Comparison of ENCODE assay signal across 8 cellular contexts in the genomic region with DNA sequence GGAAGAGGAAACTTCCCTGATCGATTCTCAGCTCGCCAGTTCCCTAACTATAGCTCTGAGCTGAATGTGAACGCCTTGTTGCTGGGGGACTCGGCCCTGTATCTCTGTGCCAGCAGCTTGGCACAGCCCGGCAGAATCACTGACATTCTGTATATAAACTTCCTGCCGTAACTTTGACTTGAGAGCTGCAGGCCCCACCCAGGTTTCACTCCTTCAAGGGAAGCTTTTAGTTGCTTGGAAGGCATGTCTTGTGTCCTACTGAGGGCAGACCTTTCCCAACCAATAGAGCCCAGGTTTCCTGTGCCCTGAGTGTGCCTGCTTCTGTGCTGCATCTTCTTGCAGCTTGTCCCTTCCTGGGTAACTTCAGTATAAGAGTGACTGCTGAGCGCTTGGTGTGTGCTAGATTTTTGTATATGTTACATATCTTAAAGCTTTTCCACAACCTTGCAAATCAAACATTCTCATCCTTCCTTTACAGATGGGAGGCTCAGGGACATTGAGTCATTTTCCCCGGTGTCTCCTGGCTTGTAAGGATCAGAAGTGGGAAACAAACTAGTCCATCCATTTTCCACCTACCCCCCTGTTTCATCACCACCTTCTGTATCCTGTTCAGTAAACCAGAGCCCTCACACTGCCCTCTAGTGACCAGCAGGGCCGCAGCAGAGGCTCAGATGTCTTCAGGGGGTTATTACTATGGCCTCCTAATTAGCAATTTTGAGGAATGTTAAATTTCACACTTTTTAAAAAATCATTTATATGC.
DNase-seq lines count a peak whose midpoint lies in the region; ATAC-seq and TF ChIP-seq lines count a peak whose summit lies in the region.

No MANE protein-coding gene starts in this region.

- no peaks in the 10 kb centered on the region for H3K4me1 ChIP-seq in Karpas-422 (ENCODE audit: low read length)
- no peaks in the 10 kb centered on the region for H3K4me1 ChIP-seq in colonic mucosa
- no peaks in the 10 kb centered on the region for H3K4me1 ChIP-seq in mesendoderm (ENCODE audit: control insufficient read depth, low read depth, low read length)
- no peaks in the 10 kb centered on the region for H3K4me1 ChIP-seq in tibial artery

- H3K27ac ChIP-seq in Karpas-422 (ENCODE audit: low read length) (no peak overlapping the region), colonic mucosa (no peak overlapping the region), mesendoderm (ENCODE audit: low read depth, low read length) (no peak overlapping the region), tibial artery (no peak overlapping the region)

- no peak overlapping the region for H2BK120ac ChIP-seq in mesendoderm (ENCODE audit: low read depth, low read length)

- H3K23ac ChIP-seq in mesendoderm (ENCODE audit: low read length), result no peak overlapping the region

- no peak overlapping the region for H3K4ac ChIP-seq in mesendoderm (ENCODE audit: low read depth, low read length)

- H3K79me2 ChIP-seq in Karpas-422 (ENCODE audit: low read length), result no peaks in the 10 kb centered on the region
- no peaks in the 10 kb centered on the region for H3K79me2 ChIP-seq in mesendoderm (ENCODE audit: control insufficient read depth, insufficient read depth, low read length)

- H3K9me3 ChIP-seq in Karpas-422 (ENCODE audit: low read length) (no peaks in the 10 kb centered on the region), colonic mucosa (no peaks in the 10 kb centered on the region), tibial artery (no peaks in the 10 kb centered on the region)

- no peaks in the 10 kb centered on the region for H3K79me1 ChIP-seq in mesendoderm (ENCODE audit: low read length)

- no peak overlapping the region for H4K8ac ChIP-seq in mesendoderm (ENCODE audit: low read depth, low read length)

- no peak overlapping the region for H2AFZ ChIP-seq in Karpas-422 (ENCODE audit: low read length)

- no peaks in the 10 kb centered on the region for H4K20me1 ChIP-seq in Karpas-422 (ENCODE audit: insufficient read depth, low read depth, low read length)

- no peak overlapping the region for H3K18ac ChIP-seq in mesendoderm (ENCODE audit: low read length)

- no peak overlapping the region for H4K5ac ChIP-seq in mesendoderm (ENCODE audit: low read length)

- TF ChIP-seq CTCF in colonic mucosa (IDR thresholded peaks at IDR 0.05) (peak; percentile 57), tibial artery (IDR thresholded peaks at IDR 0.05) (peak; percentile 14 to 34)

- no peak overlapping the region for H2AK5ac ChIP-seq in mesendoderm (ENCODE audit: low read length)

- no peak overlapping the region for H2BK5ac ChIP-seq in mesendoderm (ENCODE audit: low read length)

- H3K4me3 ChIP-seq in Karpas-422 (ENCODE audit: low read length), result no peak overlapping the region
- H3K4me3 ChIP-seq in colonic mucosa, result no peak overlapping the region
- H3K4me3 ChIP-seq in mesendoderm (ENCODE audit: low read length), result no peak overlapping the region
- no peak overlapping the region for H3K4me3 ChIP-seq in tibial artery

- intact Hi-C loops in colonic mucosa (cut with DNase I), result no loop called here
- intact Hi-C loops in tibial artery (cut with DNase I; ENCODE audit: low total_unique reads), result no loop called here

- WGBS in mesendoderm (ENCODE audit: extremely low coverage, insufficient coverage, low lambda C conversion rate), result no CpG with 5 or more reads among the region's 9 CpGs

- H3K27me3 ChIP-seq in Karpas-422 (ENCODE audit: low read length) (no peaks in the 10 kb centered on the region), colonic mucosa (no peaks in the 10 kb centered on the region), mesendoderm (ENCODE audit: insufficient read depth, low read length, poor library complexity) (no peaks in the 10 kb centered on the region), tibial artery (no peaks in the 10 kb centered on the region)

- H2BK15ac ChIP-seq in mesendoderm (replicated peaks; ENCODE audit: low read depth), result no peak overlapping the region

- H3K9ac ChIP-seq in Karpas-422 (ENCODE audit: low read length), result no peak overlapping the region
- no peak overlapping the region for H3K9ac ChIP-seq in colonic mucosa (ENCODE audit: low read depth in 2 of 2, low read length in 2 of 2)
- H3K9ac ChIP-seq in mesendoderm (ENCODE audit: low read length), result no peak overlapping the region

- H3K4me2 ChIP-seq in Karpas-422 (ENCODE audit: low read depth, low read length, poor library complexity, severe bottlenecking), result no peak overlapping the region
- no peak overlapping the region for H3K4me2 ChIP-seq in mesendoderm (ENCODE audit: low read length)

- peak; percentile 66 for ATAC-seq in GM21447 (IDR thresholded peaks at IDR 0.05; ENCODE audit: unreplicated experiment)
- ATAC-seq in activated CD4-positive, CD25-positive, alpha-beta regulatory T cell treated with anti-CD3 and anti-CD28 coated beads, Interleukin-2, amount 50 U/mL, for 24 hours, result peak; percentile 81 to 84
- no peak for ATAC-seq in GM21576 (IDR thresholded peaks at IDR 0.05; ENCODE audit: unreplicated experiment)

- H3K56ac ChIP-seq in mesendoderm (ENCODE audit: low read length), result no peak overlapping the region

- peak; percentile 65 for DNase-seq in ELR (ENCODE audit: low read depth)
- DNase-seq in Karpas-422, result peak; percentile 72
- DNase-seq in colonic mucosa, result peak; percentile 74
- peak; percentile 73 for DNase-seq in mesendoderm
- DNase-seq in tibial artery, result peak in 1 of 2 donors; percentile 41

- H3K36me3 ChIP-seq in Karpas-422 (ENCODE audit: insufficient read depth, low read length), result no peaks in the 10 kb centered on the region
- H3K36me3 ChIP-seq in colonic mucosa, result no peaks in the 10 kb centered on the region
- no peaks in the 10 kb centered on the region for H3K36me3 ChIP-seq in mesendoderm (ENCODE audit: control insufficient read depth, insufficient read depth, low read length)
- no peaks in the 10 kb centered on the region for H3K36me3 ChIP-seq in tibial artery

- no peaks in the 10 kb centered on the region for H3K9me2 ChIP-seq in Karpas-422 (replicated peaks; ENCODE audit: insufficient read depth, low read length)
